Comparison of ENCODE assay signal across 21 cellular contexts in genomic region chr14:95557291-95557690, GRCh38.
"Had no signal": no experiment of that assay in that cellular context is flagged by ENCODE, and none has a peak within 500 bp of the region (broad histone marks: within the 10 kb centered on the region; RNA-seq: fewer than 3 reads in every experiment).

No MANE protein-coding gene starts in this region.

- H3K36me3 ChIP-seq: lower lobe of right lung, prostate gland, right atrium auricular region, sigmoid colon, stomach, thyroid gland had no signal

- H3K9me3 Mint-ChIP-seq: effector memory CD8-positive, alpha-beta T cell; naive thymus-derived CD8-positive, alpha-beta T cell; nephron progenitor cell; stimulated activated effector memory CD8-positive, alpha-beta T cell treated with anti-CD3 and anti-CD28 coated beads, Interleukin-12 subunit alpha, Interleukin-12 subunit beta, amount 100 ng/mL, for 72 hours; type B pancreatic cell had no signal

- H3K27me3 ChIP-seq: right atrium auricular region, sigmoid colon, stomach, thyroid gland had no signal

- DNase-seq: cortex of kidney; effector memory CD8-positive, alpha-beta T cell; hypothalamus; left ventricle myocardium superior; lower lobe of right lung; naive thymus-derived CD8-positive, alpha-beta T cell; nephron progenitor cell; nucleus accumbens; sigmoid colon; stimulated activated CD4-positive, alpha-beta T cell treated with anti-CD3 and anti-CD28 coated beads, Interleukin-2, amount 100 ng/mL, for 24 hours; stimulated activated CD4-positive, alpha-beta T cell treated with anti-CD3 and anti-CD28 coated beads, Interleukin-4, amount 100 ng/mL, for 24 hours; stimulated activated naive CD4-positive, alpha-beta T cell treated with Interleukin-2 at 50 U/mL for 16 hours; stomach; thyroid gland had no signal

- H3K4me3 ChIP-seq: lower lobe of right lung, prostate gland, right atrium auricular region, sigmoid colon, stomach, thyroid gland had no signal

- H3K4me1 Mint-ChIP-seq: nephron progenitor cell had no signal

- FAIRE-seq: frontal cortex, keratinocyte, urothelium cell line had no signal

- ATAC-seq: effector memory CD8-positive, alpha-beta T cell; left ventricle myocardium superior; lower lobe of right lung; naive thymus-derived CD8-positive, alpha-beta T cell; stimulated activated effector memory CD8-positive, alpha-beta T cell treated with anti-CD3 and anti-CD28 coated beads, Interleukin-12 subunit alpha, Interleukin-12 subunit beta, amount 100 ng/mL, for 72 hours had no signal

- H3K4me1 ChIP-seq: lower lobe of right lung, prostate gland, right atrium auricular region, sigmoid colon, thyroid gland had no signal

- H3K27ac Mint-ChIP-seq: effector memory CD8-positive, alpha-beta T cell; naive thymus-derived CD8-positive, alpha-beta T cell; nephron progenitor cell; stimulated activated effector memory CD8-positive, alpha-beta T cell treated with anti-CD3 and anti-CD28 coated beads, Interleukin-12 subunit alpha, Interleukin-12 subunit beta, amount 100 ng/mL, for 72 hours; type B pancreatic cell had no signal

- H3K9me3 ChIP-seq: lower lobe of right lung, prostate gland, right atrium auricular region, sigmoid colon, stomach, thyroid gland had no signal

- H3K36me3 Mint-ChIP-seq: naive thymus-derived CD8-positive, alpha-beta T cell; stimulated activated effector memory CD8-positive, alpha-beta T cell treated with anti-CD3 and anti-CD28 coated beads, Interleukin-12 subunit alpha, Interleukin-12 subunit beta, amount 100 ng/mL, for 72 hours; type B pancreatic cell had no signal

- H3K27ac ChIP-seq: lower lobe of right lung, prostate gland, right atrium auricular region, sigmoid colon, stomach, thyroid gland had no signal

- H3K4me3 Mint-ChIP-seq: effector memory CD8-positive, alpha-beta T cell; naive thymus-derived CD8-positive, alpha-beta T cell; nephron progenitor cell; stimulated activated effector memory CD8-positive, alpha-beta T cell treated with anti-CD3 and anti-CD28 coated beads, Interleukin-12 subunit alpha, Interleukin-12 subunit beta, amount 100 ng/mL, for 72 hours; type B pancreatic cell had no signal
